Comparison of ENCODE assay signal across 9 cellular contexts in genomic region chr1:181091322-181092040, GRCh38. TPM values are rescaled to one million over a fixed set of nuclear protein-coding genes. Genes with fewer than 3 reads are reported as not detected.
DNase-seq lines count a peak whose midpoint lies in the region; ATAC-seq and TF ChIP-seq lines count a peak whose summit lies in the region.
"Had no signal": no experiment of that assay in that cellular context is flagged by ENCODE, and none has a peak within 500 bp of the region (broad histone marks: within the 10 kb centered on the region; RNA-seq: fewer than 3 reads in every experiment).

No MANE protein-coding gene starts in this region.

- H3K27ac ChIP-seq in foreskin keratinocyte (peak overlapping the region; percentile 87), subcutaneous abdominal adipose tissue (ENCODE audit: low read depth, low read length) (peak overlapping the region; percentile 93)

- H3K4me1 Mint-ChIP-seq in activated CD8-positive, alpha-beta memory T cell treated with anti-CD3 and anti-CD28 coated beads, Interleukin-2, amount 10 ng/mL, durations not matched to agents 7 days and 5 days = peaks cover 51% of the 10 kb centered on the region
- peaks cover 36% of the 10 kb centered on the region for H3K4me1 Mint-ChIP-seq in activated CD4-positive, alpha-beta memory T cell treated with anti-CD3 and anti-CD28 coated beads for 36 hours (ENCODE audit: low read depth)

- DNase-seq in activated CD8-positive, alpha-beta memory T cell treated with anti-CD3 and anti-CD28 coated beads, Interleukin-2, amount 10 ng/mL, durations not matched to agents 7 days and 5 days = no peak
- DNase-seq in activated CD8-positive, alpha-beta memory T cell treated with anti-CD3 and anti-CD28 coated beads for 24 hours = no peak
- DNase-seq in activated CD4-positive, alpha-beta memory T cell treated with anti-CD3 and anti-CD28 coated beads for 36 hours = no peak
- DNase-seq in foreskin keratinocyte = no peak
- DNase-seq in DMS 273 (lab: John Stamatoyannopoulos, UW; ENCODE audit: unreplicated experiment) = no peak
- no peak for DNase-seq in NCI-H748 treated with DMSO at 0.1 percent for 48 hours (lab: John Stamatoyannopoulos, UW)
- no peak for DNase-seq in NCI-H526 (lab: John Stamatoyannopoulos, UW)
- DNase-seq: AML-193 had no signal

- POLR2A ChIA-PET in activated CD4-positive, alpha-beta memory T cell treated with anti-CD3 and anti-CD28 coated beads for 36 hours (lab: Charles Lee) = interaction anchor here (0.6 to 7.7 kb wide), 13 partner anchors 12 to 590 kb away, joined by 3 to 168 read pairs (median 10); partner anchors contain the start of genes MR1 and STX6

- no peak for ATAC-seq in activated CD8-positive, alpha-beta memory T cell treated with anti-CD3 and anti-CD28 coated beads, Interleukin-2, amount 10 ng/mL, durations not matched to agents 7 days and 5 days
- no peak for ATAC-seq in foreskin keratinocyte

- H3K27ac Mint-ChIP-seq in activated CD8-positive, alpha-beta memory T cell treated with anti-CD3 and anti-CD28 coated beads, Interleukin-2, amount 10 ng/mL, durations not matched to agents 7 days and 5 days = no peak overlapping the region
- H3K27ac Mint-ChIP-seq in activated CD4-positive, alpha-beta memory T cell treated with anti-CD3 and anti-CD28 coated beads for 36 hours = peak overlapping the region; percentile 96

- peaks cover 54% of the 10 kb centered on the region for H3K36me3 Mint-ChIP-seq in activated CD8-positive, alpha-beta memory T cell treated with anti-CD3 and anti-CD28 coated beads, Interleukin-2, amount 10 ng/mL, durations not matched to agents 7 days and 5 days
- H3K36me3 Mint-ChIP-seq in activated CD4-positive, alpha-beta memory T cell treated with anti-CD3 and anti-CD28 coated beads for 36 hours = peaks cover 44% of the 10 kb centered on the region

- CTCF ChIA-PET in activated CD8-positive, alpha-beta memory T cell treated with anti-CD3 and anti-CD28 coated beads, Interleukin-2, amount 10 ng/mL, durations not matched to agents 7 days and 5 days (lab: Charles Lee) = interaction anchor here (0.6 to 6.2 kb wide), 11 partner anchors 8 to 58 kb away, joined by 3 to 91 read pairs (median 9); no protein-coding TSS in a partner anchor
- CTCF ChIA-PET in activated CD4-positive, alpha-beta memory T cell treated with anti-CD3 and anti-CD28 coated beads for 36 hours (lab: Charles Lee) = interaction anchor here (0.7 to 19.3 kb wide), 14 partner anchors 7 to 210 kb away, joined by 3 to 229 read pairs (median 4); partner anchors contain the start of gene MR1

- no peaks in the 10 kb centered on the region for H3K9me3 ChIP-seq in subcutaneous abdominal adipose tissue (ENCODE audit: control insufficient read depth in 5 of 5, low read length in 5 of 5)

- no peaks in the 10 kb centered on the region for H3K36me3 ChIP-seq in subcutaneous abdominal adipose tissue (ENCODE audit: control insufficient read depth in 5 of 5, insufficient read depth in 5 of 5, low read length in 5 of 5)

- H3K4me1 ChIP-seq in foreskin keratinocyte (peaks cover 29% of the 10 kb centered on the region), subcutaneous abdominal adipose tissue (ENCODE audit: control insufficient read depth in 5 of 5, insufficient read depth in 5 of 5, low read length in 5 of 5) (peaks cover 17 to 57% (median 51%) of the 10 kb centered on the region in 5 donors)

- H3K4me3 Mint-ChIP-seq in activated CD8-positive, alpha-beta memory T cell treated with anti-CD3 and anti-CD28 coated beads, Interleukin-2, amount 10 ng/mL, durations not matched to agents 7 days and 5 days = peak overlapping the region; percentile 96
- peak overlapping the region; percentile 91 for H3K4me3 Mint-ChIP-seq in activated CD4-positive, alpha-beta memory T cell treated with anti-CD3 and anti-CD28 coated beads for 36 hours

- H3K27me3 ChIP-seq in foreskin keratinocyte = no peaks in the 10 kb centered on the region
- no peaks in the 10 kb centered on the region for H3K27me3 ChIP-seq in subcutaneous abdominal adipose tissue (ENCODE audit: control insufficient read depth in 5 of 5, insufficient read depth in 4 of 5, low read length in 5 of 5)

- TF ChIP-seq CTCF in foreskin keratinocyte (conservative IDR thresholded peaks at IDR 0.05) = no peak

- no peaks in the 10 kb centered on the region for H3K9me3 Mint-ChIP-seq in activated CD8-positive, alpha-beta memory T cell treated with anti-CD3 and anti-CD28 coated beads, Interleukin-2, amount 10 ng/mL, durations not matched to agents 7 days and 5 days (ENCODE audit: low read depth)
- no peaks in the 10 kb centered on the region for H3K9me3 Mint-ChIP-seq in activated CD4-positive, alpha-beta memory T cell treated with anti-CD3 and anti-CD28 coated beads for 36 hours

- H3K4me3 ChIP-seq in subcutaneous abdominal adipose tissue (ENCODE audit: low read depth in 1 of 5, low read length in 5 of 5) = peak overlapping the region in 4 of 5 donors; percentile 88 to 99 (median 96)

- intact Hi-C loops in activated CD4-positive, alpha-beta memory T cell treated with anti-CD3 and anti-CD28 coated beads for 36 hours (cut with micrococcal nuclease) = loop anchor here (2.0 to 5.0 kb wide), 2 partner anchors 461 to 519 kb away; no protein-coding TSS in a partner anchor

- H3K9ac ChIP-seq in subcutaneous abdominal adipose tissue (ENCODE audit: low read length in 5 of 5) = no peak overlapping the region

- no peaks in the 10 kb centered on the region for H3K27me3 Mint-ChIP-seq in activated CD8-positive, alpha-beta memory T cell treated with anti-CD3 and anti-CD28 coated beads, Interleukin-2, amount 10 ng/mL, durations not matched to agents 7 days and 5 days
- peaks cover 2% of the 10 kb centered on the region for H3K27me3 Mint-ChIP-seq in activated CD4-positive, alpha-beta memory T cell treated with anti-CD3 and anti-CD28 coated beads for 36 hours

RNA-seq across cellular contexts. Expression of gene IER5, which starts 3.0 kb away (rescaled TPM):
- 10 to 100 TPM; 50.4 to 67.0 TPM for total RNA-seq in activated CD8-positive, alpha-beta memory T cell treated with anti-CD3 and anti-CD28 coated beads, Interleukin-2, amount 10 ng/mL, durations not matched to agents 7 days and 5 days
- 10 to 100 TPM; 27.9 to 28.9 TPM for total RNA-seq in activated CD4-positive, alpha-beta memory T cell treated with anti-CD3 and anti-CD28 coated beads for 36 hours
- total RNA-seq in foreskin keratinocyte = 39.4 and 46.5 TPM in 2 replicates
- polyA plus RNA-seq in foreskin keratinocyte = 36.5 and 39.7 TPM in 2 replicates

RNA-seq across cellular contexts. Expression of gene MR1, which starts 57.7 kb away (rescaled TPM):
- 10 to 100 TPM; 38.7 to 41.2 TPM for total RNA-seq in activated CD8-positive, alpha-beta memory T cell treated with anti-CD3 and anti-CD28 coated beads, Interleukin-2, amount 10 ng/mL, durations not matched to agents 7 days and 5 days
- 10 to 100 TPM; 19.5 to 21.2 TPM for total RNA-seq in activated CD4-positive, alpha-beta memory T cell treated with anti-CD3 and anti-CD28 coated beads for 36 hours
- total RNA-seq in foreskin keratinocyte = 14.9 and 18.9 TPM in 2 replicates
- 9.5 and 9.7 TPM in 2 replicates for polyA plus RNA-seq in foreskin keratinocyte
